8 cellular contexts compared by ENCODE assay signal in the genomic region with DNA sequence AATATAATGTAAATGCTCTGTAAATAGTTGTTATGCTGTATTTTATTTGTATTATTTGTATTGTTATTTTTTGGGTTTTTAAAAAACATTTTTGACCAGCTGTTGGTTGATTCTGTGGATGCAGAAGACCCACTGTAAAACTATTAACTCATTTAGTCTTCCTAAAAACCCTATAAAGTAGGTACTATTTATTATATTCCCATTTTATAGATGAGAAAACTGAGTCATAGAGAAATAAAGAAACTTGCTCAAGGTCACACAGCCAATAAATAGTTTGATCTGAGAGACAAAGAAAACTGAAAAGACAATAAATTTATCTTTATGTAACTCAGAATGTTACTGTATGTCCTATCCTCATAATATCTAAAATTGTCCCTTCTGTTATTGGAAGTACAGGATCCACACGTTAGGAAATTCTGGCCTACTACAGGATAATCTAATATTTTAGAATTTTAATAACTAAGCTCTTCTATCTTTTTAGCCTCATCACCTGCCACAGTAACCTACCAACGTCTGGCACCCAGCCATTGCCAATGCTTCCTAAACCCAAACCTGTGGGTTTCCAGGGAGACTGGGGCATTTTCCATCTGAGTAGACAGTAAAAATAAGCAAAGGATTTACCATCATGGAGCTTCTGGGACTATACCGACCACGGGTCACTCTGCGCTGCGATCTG. TPM values are rescaled to one million over a fixed set of nuclear protein-coding genes. Genes with fewer than 3 reads are reported as not detected.
DNase-seq lines count a peak whose midpoint lies in the region; ATAC-seq, FAIRE-seq and TF ChIP-seq lines count a peak whose summit lies in the region.

No MANE protein-coding gene starts in this region.

- no peak overlapping the region for H3K4ac ChIP-seq in mesenchymal stem cell (ENCODE audit: low read depth in 1 of 2, low read length in 2 of 2)

- H3K4me3 Mint-ChIP-seq in astrocyte (ENCODE audit: unreplicated experiment) = peak overlapping the region; percentile 83

- H3K27me3 Mint-ChIP-seq in astrocyte (ENCODE audit: low read depth, unreplicated experiment) = peaks cover 4% of the 10 kb centered on the region

- DNase-seq in HCT116 (ENCODE audit: low read depth, low spot score) (no peak), astrocyte (ENCODE audit: low read depth) (no peak), mesenchymal stem cell (peak; percentile 23), NCI-H510A treated with DMSO at 0.1 percent for 48 hours (lab: John Stamatoyannopoulos, UW) (no peak), NCI-H2029 treated with DMSO at 0.1 percent for 48 hours (lab: John Stamatoyannopoulos, UW) (no peak)
- no peak for DNase-seq in stimulated activated naive CD4-positive, alpha-beta T cell treated with Interleukin-2 at 50 U/mL for 16 hours (lab: John Stamatoyannopoulos, UW)

- H2AFZ ChIP-seq in HCT116 (ENCODE audit: low read depth, low read length, poor library complexity, severe bottlenecking) (peak overlapping the region; percentile 94), astrocyte (ENCODE audit: low read depth, low read length) (peak overlapping the region; percentile 49), mesenchymal stem cell (ENCODE audit: low read depth, low read length) (no peak overlapping the region)

- H2BK5ac ChIP-seq in mesenchymal stem cell (ENCODE audit: low read depth, low read length, poor library complexity, severe bottlenecking) = no peak overlapping the region

- WGBS in mesenchymal stem cell = 24% methylated on average over 6 of the region's 6 CpGs

- no peak overlapping the region for H4K91ac ChIP-seq in mesenchymal stem cell (ENCODE audit: low read length)

- H3K79me1 ChIP-seq in mesenchymal stem cell (replicated peaks; ENCODE audit: low read length, poor library complexity, severe bottlenecking) = peaks cover 7% of the 10 kb centered on the region

- FAIRE-seq in astrocyte (lab: Jason Lieb, UNC) = no peak

- H3K4me3 ChIP-seq in BLaER1 (no peak overlapping the region), HCT116 (replicated peaks in 1 of 2; ENCODE audit: low read depth in 1 of 2, low read length in 2 of 2) (peak overlapping the region; percentile 54 to 59), astrocyte (ENCODE audit: insufficient read depth, low read depth, low read length) (no peak overlapping the region), mesenchymal stem cell (ENCODE audit: insufficient read depth in 1 of 2, low read depth in 1 of 2, low read length in 2 of 2) (no peak overlapping the region)

- no peaks in the 10 kb centered on the region for H3K9me2 ChIP-seq in HCT116 (ENCODE audit: insufficient read depth)

- intact Hi-C loops in HCT116 (cut with micrococcal nuclease) = no loop called here

- H3K9ac ChIP-seq in BLaER1 (no peak overlapping the region), HCT116 (ENCODE audit: low read length) (peak overlapping the region; percentile 50), astrocyte (ENCODE audit: low read length) (no peak overlapping the region), mesenchymal stem cell (ENCODE audit: low read length) (no peak overlapping the region)

- TF ChIP-seq CTCF in HCT116 (IDR thresholded peaks at IDR 0.05 in 2 of 3, conservative IDR thresholded peaks at IDR 0.05 in 1 of 3; ENCODE audit: borderline replicate concordance in 1 of 3, insufficient read depth in 1 of 3, low read depth in 2 of 3, low read length in 2 of 3) = no peak
- no peak for TF ChIP-seq CTCF in astrocyte (IDR thresholded peaks at IDR 0.05; ENCODE audit: insufficient read depth, low read depth, low read length)

- H3K14ac ChIP-seq in mesenchymal stem cell (ENCODE audit: low read length in 2 of 2) = no peak overlapping the region

- H3K36me3 ChIP-seq in BLaER1 (no peaks in the 10 kb centered on the region), HCT116 (ENCODE audit: control insufficient read depth in 1 of 2, insufficient read depth in 2 of 2, low read length in 2 of 2) (no peaks in the 10 kb centered on the region), astrocyte (ENCODE audit: insufficient read depth, low read length) (no peaks in the 10 kb centered on the region), mesenchymal stem cell (ENCODE audit: control insufficient read depth in 1 of 2, insufficient read depth in 2 of 2, low read depth in 1 of 2, low read length in 2 of 2) (peaks cover 0 to 7% of the 10 kb centered on the region in 2 experiments)

- POLR2A ChIA-PET in HCT116 (lab: Charles Lee) = no interaction called here

- RAD21 ChIA-PET in HCT116 (lab: Charles Lee; ENCODE audit: low non-redundant PET in 1 of 2, low total read pairs in 2 of 2, uncharacterized antibody in 2 of 2, unreplicated experiment in 2 of 2) = no interaction called here

- H3K36me3 Mint-ChIP-seq in astrocyte (ENCODE audit: low read depth, unreplicated experiment) = no peaks in the 10 kb centered on the region

- peaks cover 2% of the 10 kb centered on the region for H3K9me3 Mint-ChIP-seq in astrocyte (ENCODE audit: unreplicated experiment)

- no peak overlapping the region for H3K18ac ChIP-seq in mesenchymal stem cell (ENCODE audit: low read depth in 1 of 2, low read length in 2 of 2)

- H2BK15ac ChIP-seq in mesenchymal stem cell (ENCODE audit: low read depth, poor library complexity, severe bottlenecking) = no peak overlapping the region

- H3K79me2 ChIP-seq in HCT116 (ENCODE audit: insufficient read depth, low read length) = peaks cover 30% of the 10 kb centered on the region
- H3K79me2 ChIP-seq in astrocyte (ENCODE audit: insufficient read depth, low read length) = no peaks in the 10 kb centered on the region

- H3K4me1 Mint-ChIP-seq in astrocyte (ENCODE audit: low read depth, unreplicated experiment) = peaks cover 3% of the 10 kb centered on the region

- ATAC-seq in HCT116 (no peak), GM19397 (IDR thresholded peaks at IDR 0.05; ENCODE audit: unreplicated experiment) (no peak)

- CTCF ChIA-PET in HCT116 (lab: Charles Lee) = no interaction called here

- H2BK120ac ChIP-seq in mesenchymal stem cell (ENCODE audit: low read depth, low read length) = no peak overlapping the region

- H4K8ac ChIP-seq in mesenchymal stem cell (ENCODE audit: low read length) = no peak overlapping the region

- H3K4me2 ChIP-seq in BLaER1 = peak overlapping the region; percentile 38; the same call in 1 of the 2 replicates
- H3K4me2 ChIP-seq in HCT116 (ENCODE audit: low read length) = peak overlapping the region; percentile 91
- H3K4me2 ChIP-seq in astrocyte (ENCODE audit: low read length) = peak overlapping the region; percentile 72
- peak overlapping the region; percentile 74 for H3K4me2 ChIP-seq in mesenchymal stem cell (ENCODE audit: low read length, poor library complexity, severe bottlenecking)

- H3K4me1 ChIP-seq in BLaER1 = peaks cover 25% of the 10 kb centered on the region
- peaks cover 9 to 20% of the 10 kb centered on the region in 2 experiments for H3K4me1 ChIP-seq in HCT116 (ENCODE audit: control insufficient read depth in 1 of 2, insufficient read depth in 2 of 2, low read length in 2 of 2)
- H3K4me1 ChIP-seq in astrocyte (ENCODE audit: insufficient read depth, low read length) = peaks cover 5% of the 10 kb centered on the region
- H3K4me1 ChIP-seq in mesenchymal stem cell (ENCODE audit: control insufficient read depth, insufficient read depth, low read depth, low read length) = peaks cover 20% of the 10 kb centered on the region

- BruUV-seq in HCT116 (replicated peaks; lab: Mats Ljungman, UMichigan) = TSS peak; percentile 70

- H3K27ac ChIP-seq in BLaER1 = no peak overlapping the region
- no peak overlapping the region for H3K27ac ChIP-seq in HCT116 (ENCODE audit: low read depth, low read length)
- H3K27ac ChIP-seq in astrocyte (ENCODE audit: low read depth, low read length) = no peak overlapping the region
- H3K27ac ChIP-seq in mesenchymal stem cell (ENCODE audit: low read length, poor library complexity, severe bottlenecking) = peak overlapping the region; percentile 20

- H2AK5ac ChIP-seq in mesenchymal stem cell (ENCODE audit: low read length, severe bottlenecking) = no peak overlapping the region

- no peak overlapping the region for H3K27ac Mint-ChIP-seq in astrocyte (ENCODE audit: unreplicated experiment)

- no peak for TF ChIP-seq POLR2A in HCT116 (IDR thresholded peaks at IDR 0.05; ENCODE audit: borderline replicate concordance, extremely low read depth, insufficient read depth, insufficient read length)

- H3K9me3 ChIP-seq in BLaER1 (no peaks in the 10 kb centered on the region), HCT116 (ENCODE audit: control insufficient read depth in 1 of 2, insufficient read depth in 1 of 2, low read depth in 1 of 2, low read length in 2 of 2) (no peaks in the 10 kb centered on the region), astrocyte (ENCODE audit: insufficient read depth, low read depth, low read length) (no peaks in the 10 kb centered on the region), mesenchymal stem cell (ENCODE audit: control insufficient read depth, low read length) (no peaks in the 10 kb centered on the region)

- H4K20me1 ChIP-seq in BLaER1 (0 out of 2 replicates have a peak, but pooled peaks cover 15% of the 10 kb centered on the region), HCT116 (ENCODE audit: insufficient read depth) (no peaks in the 10 kb centered on the region), astrocyte (ENCODE audit: insufficient read depth, low read length) (peaks cover 6% of the 10 kb centered on the region)

- H3K27me3 ChIP-seq in BLaER1 (peaks cover 15% of the 10 kb centered on the region; the same call in 1 of the 2 replicates), HCT116 (ENCODE audit: insufficient read depth, low read length) (no peaks in the 10 kb centered on the region), astrocyte (ENCODE audit: insufficient read depth, low read length) (peaks cover 13% of the 10 kb centered on the region), mesenchymal stem cell (ENCODE audit: control insufficient read depth in 1 of 2, insufficient read depth in 1 of 2, low read length in 2 of 2) (peaks cover 0 to 29% of the 10 kb centered on the region in 2 experiments)

- H3K23ac ChIP-seq in mesenchymal stem cell (ENCODE audit: low read length in 2 of 2) = no peak overlapping the region

- no peak for TF ChIP-seq RAD21 in HCT116 (IDR thresholded peaks at IDR 0.05; ENCODE audit: low read depth)

- no peak overlapping the region for H2BK12ac ChIP-seq in mesenchymal stem cell (ENCODE audit: low read length in 2 of 2)

TF ChIP-seq in HCT116, 20 proteins besides CTCF, POLR2A, EP300 and RAD21:
- TF ChIP-seq ZFX (IDR thresholded peaks at IDR 0.05) (no peak), TCF7L2 (IDR thresholded peaks at IDR 0.05; ENCODE audit: borderline replicate concordance, extremely low read depth, insufficient read depth, insufficient read length) (no peak), ELF1 (IDR thresholded peaks at IDR 0.05; ENCODE audit: borderline replicate concordance, low read depth) (no peak), SIN3A (IDR thresholded peaks at IDR 0.05; ENCODE audit: low read depth) (no peak)

RNA-seq across cellular contexts. Expression of gene MAP3K21, which starts 1.1 kb away (rescaled TPM):
- total RNA-seq in HCT116 (2021; ENCODE audit: unreplicated experiment) = 19.1 TPM
- polyA plus RNA-seq in HCT116 (2012) = 7.2 TPM in 2 replicates
- 2.2 and 2.5 TPM in 2 replicates for total RNA-seq in astrocyte
- polyA plus RNA-seq in mesenchymal stem cell (2013, experiment 1 of 2) = 0.32 TPM
- polyA plus RNA-seq in mesenchymal stem cell (2013, experiment 2 of 2) = 0.29 TPM

RNA-seq across cellular contexts. Expression of gene PCNX2, which starts 30.9 kb away (rescaled TPM):
- 15.3 TPM for total RNA-seq in HCT116 (2021; ENCODE audit: unreplicated experiment)
- 8.4 and 16.0 TPM in 2 replicates for polyA plus RNA-seq in HCT116 (2012)
- total RNA-seq in astrocyte = 24.5 and 25.5 TPM in 2 replicates
- 16.2 TPM for polyA plus RNA-seq in mesenchymal stem cell (2013, experiment 1 of 2)
- polyA plus RNA-seq in mesenchymal stem cell (2013, experiment 2 of 2) = 15.7 TPM

Comparison
In these comparisons a context has a peak if more than half of its experiments do, and no peak if none do; other contexts are left out.
1. H3K4me2 ChIP-seq: peak in every context shown above with its lines; median percentile 91 in HCT116; 74 in mesenchymal stem cell; 72 in astrocyte; 38 in BLaER1.
2. H3K4me3 ChIP-seq: peak in HCT116 (2 of 2); none in BLaER1 (single experiment), astrocyte (single experiment) and mesenchymal stem cell (0 of 2).